1 cellular context compared by ENCODE assay signal in genomic region chr20:50192364-50193168, GRCh38.
TF ChIP-seq lines count a peak whose summit lies in the region.

No MANE protein-coding gene starts in this region.

TF ChIP-seq in HEK293, 187 proteins besides CTCF, POLR2A, EP300 and RAD21 (continued from another document and continues in another):
- TF ChIP-seq ZSCAN5A (tag by site-specific recombination; IDR thresholded peaks at IDR 0.05) (no peak), HIC1 (tag by site-specific recombination; IDR thresholded peaks at IDR 0.05) (no peak), ZNF530 (tag by site-specific recombination; IDR thresholded peaks at IDR 0.05; ENCODE audit: low read depth) (no peak), ZNF555 (tag by site-specific recombination; conservative IDR thresholded peaks at IDR 0.05) (no peak), ZNF600 (tag by site-specific recombination; IDR thresholded peaks at IDR 0.05) (no peak), ZNF155 (tag by site-specific recombination; IDR thresholded peaks at IDR 0.05) (no peak), ZNF658 (tag by site-specific recombination; IDR thresholded peaks at IDR 0.05) (no peak), ZNF544 (tag by site-specific recombination; IDR thresholded peaks at IDR 0.05) (no peak), ZNF175 (tag by site-specific recombination; IDR thresholded peaks at IDR 0.05) (no peak), ZNF660 (tag by site-specific recombination; IDR thresholded peaks at IDR 0.05) (peak; percentile 42; the same call in 1 of the 2 replicates), TRIM28 (IDR thresholded peaks at IDR 0.05; ENCODE audit: borderline replicate concordance, low read length) (no peak), ZNF202 (tag by site-specific recombination; IDR thresholded peaks at IDR 0.05; ENCODE audit: borderline replicate concordance) (no peak), KLF7 (tag by site-specific recombination; IDR thresholded peaks at IDR 0.05; ENCODE audit: borderline replicate concordance) (no peak), ZFHX2 (tag by site-specific recombination; conservative IDR thresholded peaks at IDR 0.05) (peak; percentile 92), SCRT1 (tag by site-specific recombination; IDR thresholded peaks at IDR 0.05; ENCODE audit: borderline replicate concordance) (peak; percentile 52; the same call in 1 of the 2 replicates), SALL2 (tag by site-specific recombination; IDR thresholded peaks at IDR 0.05; ENCODE audit: borderline replicate concordance) (no peak), PRDM2 (tag by site-specific recombination; IDR thresholded peaks at IDR 0.05; ENCODE audit: borderline replicate concordance) (no peak), ZNF548 (tag by site-specific recombination; IDR thresholded peaks at IDR 0.05) (no peak), FEZF1 (tag by site-specific recombination; IDR thresholded peaks at IDR 0.05) (no peak), ZNF501 (tag by site-specific recombination; IDR thresholded peaks at IDR 0.05) (no peak), AEBP2 (tag by site-specific recombination; IDR thresholded peaks at IDR 0.05; ENCODE audit: borderline replicate concordance) (no peak), ZSCAN30 (tag by site-specific recombination; IDR thresholded peaks at IDR 0.05) (peak; percentile 64; the same call in 1 of the 2 replicates), ZNF274 (IDR thresholded peaks at IDR 0.05; ENCODE audit: low read length) (no peak), ZNF274 (tag by site-specific recombination; IDR thresholded peaks at IDR 0.05; ENCODE audit: borderline replicate concordance) (no peak), ZNF623 (tag by site-specific recombination; IDR thresholded peaks at IDR 0.05) (no peak; the same call in 1 of the 2 replicates), ZNF654 (tag by site-specific recombination; IDR thresholded peaks at IDR 0.05; ENCODE audit: low read depth) (no peak), ZNF510 (tag by site-specific recombination; IDR thresholded peaks at IDR 0.05; ENCODE audit: insufficient replicate concordance) (no peak), ZXDB (tag by site-specific recombination; IDR thresholded peaks at IDR 0.05) (peak; percentile 15), TCF7L2 (IDR thresholded peaks at IDR 0.05; ENCODE audit: borderline replicate concordance, low read depth, low read length) (no peak), ZNF23 (tag by site-specific recombination; IDR thresholded peaks at IDR 0.05; ENCODE audit: borderline replicate concordance) (no peak), EGR2 (tag by site-specific recombination; IDR thresholded peaks at IDR 0.05; ENCODE audit: low read depth) (peak; percentile 93), ZBTB1 (tag by site-specific recombination; IDR thresholded peaks at IDR 0.05) (no peak), SP2 (tag by site-specific recombination; IDR thresholded peaks at IDR 0.05) (peak; percentile 29), ZNF391 (tag by site-specific recombination; IDR thresholded peaks at IDR 0.05; ENCODE audit: borderline replicate concordance, low read depth) (no peak), ZNF664 (tag by site-specific recombination; IDR thresholded peaks at IDR 0.05) (0 out of 2 replicates have a peak, but pooled peaks have one; percentile 36), ZNF133 (tag by site-specific recombination; IDR thresholded peaks at IDR 0.05) (no peak), KLF10 (tag by site-specific recombination; IDR thresholded peaks at IDR 0.05) (peak; percentile 63), ZNF585B (tag by site-specific recombination; IDR thresholded peaks at IDR 0.05) (no peak), ZNF132 (tag by site-specific recombination; IDR thresholded peaks at IDR 0.05; ENCODE audit: borderline replicate concordance) (no peak)
- TF ChIP-seq, protein P1, sequence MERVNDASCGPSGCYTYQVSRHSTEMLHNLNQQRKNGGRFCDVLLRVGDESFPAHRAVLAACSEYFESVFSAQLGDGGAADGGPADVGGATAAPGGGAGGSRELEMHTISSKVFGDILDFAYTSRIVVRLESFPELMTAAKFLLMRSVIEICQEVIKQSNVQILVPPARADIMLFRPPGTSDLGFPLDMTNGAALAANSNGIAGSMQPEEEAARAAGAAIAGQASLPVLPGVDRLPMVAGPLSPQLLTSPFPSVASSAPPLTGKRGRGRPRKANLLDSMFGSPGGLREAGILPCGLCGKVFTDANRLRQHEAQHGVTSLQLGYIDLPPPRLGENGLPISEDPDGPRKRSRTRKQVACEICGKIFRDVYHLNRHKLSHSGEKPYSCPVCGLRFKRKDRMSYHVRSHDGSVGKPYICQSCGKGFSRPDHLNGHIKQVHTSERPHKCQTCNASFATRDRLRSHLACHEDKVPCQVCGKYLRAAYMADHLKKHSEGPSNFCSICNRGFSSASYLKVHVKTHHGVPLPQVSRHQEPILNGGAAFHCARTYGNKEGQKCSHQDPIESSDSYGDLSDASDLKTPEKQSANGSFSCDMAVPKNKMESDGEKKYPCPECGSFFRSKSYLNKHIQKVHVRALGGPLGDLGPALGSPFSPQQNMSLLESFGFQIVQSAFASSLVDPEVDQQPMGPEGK (tag by site-specific recombination; IDR thresholded peaks at IDR 0.05): peak; percentile 36
- TF ChIP-seq, protein P2, sequence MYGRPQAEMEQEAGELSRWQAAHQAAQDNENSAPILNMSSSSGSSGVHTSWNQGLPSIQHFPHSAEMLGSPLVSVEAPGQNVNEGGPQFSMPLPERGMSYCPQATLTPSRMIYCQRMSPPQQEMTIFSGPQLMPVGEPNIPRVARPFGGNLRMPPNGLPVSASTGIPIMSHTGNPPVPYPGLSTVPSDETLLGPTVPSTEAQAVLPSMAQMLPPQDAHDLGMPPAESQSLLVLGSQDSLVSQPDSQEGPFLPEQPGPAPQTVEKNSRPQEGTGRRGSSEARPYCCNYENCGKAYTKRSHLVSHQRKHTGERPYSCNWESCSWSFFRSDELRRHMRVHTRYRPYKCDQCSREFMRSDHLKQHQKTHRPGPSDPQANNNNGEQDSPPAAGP (tag by site-specific recombination; IDR thresholded peaks at IDR 0.05): peak; percentile 60
- TF ChIP-seq, protein P3, sequence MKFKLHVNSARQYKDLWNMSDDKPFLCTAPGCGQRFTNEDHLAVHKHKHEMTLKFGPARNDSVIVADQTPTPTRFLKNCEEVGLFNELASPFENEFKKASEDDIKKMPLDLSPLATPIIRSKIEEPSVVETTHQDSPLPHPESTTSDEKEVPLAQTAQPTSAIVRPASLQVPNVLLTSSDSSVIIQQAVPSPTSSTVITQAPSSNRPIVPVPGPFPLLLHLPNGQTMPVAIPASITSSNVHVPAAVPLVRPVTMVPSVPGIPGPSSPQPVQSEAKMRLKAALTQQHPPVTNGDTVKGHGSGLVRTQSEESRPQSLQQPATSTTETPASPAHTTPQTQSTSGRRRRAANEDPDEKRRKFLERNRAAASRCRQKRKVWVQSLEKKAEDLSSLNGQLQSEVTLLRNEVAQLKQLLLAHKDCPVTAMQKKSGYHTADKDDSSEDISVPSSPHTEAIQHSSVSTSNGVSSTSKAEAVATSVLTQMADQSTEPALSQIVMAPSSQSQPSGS (tag by site-specific recombination; IDR thresholded peaks at IDR 0.05; ENCODE audit: low read depth): peak; percentile 84
- TF ChIP-seq, protein P4, sequence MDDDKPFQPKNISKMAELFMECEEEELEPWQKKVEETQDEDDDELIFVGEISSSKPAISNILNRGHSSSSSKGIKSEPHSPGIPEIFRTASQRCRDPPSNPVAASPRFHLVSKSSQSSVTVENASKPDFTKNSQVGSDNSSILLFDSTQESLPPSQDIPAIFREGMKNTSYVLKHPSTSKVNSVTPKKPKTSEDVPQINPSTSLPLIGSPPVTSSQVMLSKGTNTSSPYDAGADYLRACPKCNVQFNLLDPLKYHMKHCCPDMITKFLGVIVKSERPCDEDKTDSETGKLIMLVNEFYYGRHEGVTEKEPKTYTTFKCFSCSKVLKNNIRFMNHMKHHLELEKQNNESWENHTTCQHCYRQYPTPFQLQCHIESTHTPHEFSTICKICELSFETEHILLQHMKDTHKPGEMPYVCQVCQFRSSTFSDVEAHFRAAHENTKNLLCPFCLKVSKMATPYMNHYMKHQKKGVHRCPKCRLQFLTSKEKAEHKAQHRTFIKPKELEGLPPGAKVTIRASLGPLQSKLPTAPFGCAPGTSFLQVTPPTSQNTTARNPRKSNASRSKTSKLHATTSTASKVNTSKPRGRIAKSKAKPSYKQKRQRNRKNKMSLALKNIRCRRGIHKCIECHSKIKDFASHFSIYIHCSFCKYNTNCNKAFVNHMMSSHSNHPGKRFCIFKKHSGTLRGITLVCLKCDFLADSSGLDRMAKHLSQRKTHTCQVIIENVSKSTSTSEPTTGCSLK (tag by site-specific recombination; IDR thresholded peaks at IDR 0.05): no peak
- TF ChIP-seq, protein P5, sequence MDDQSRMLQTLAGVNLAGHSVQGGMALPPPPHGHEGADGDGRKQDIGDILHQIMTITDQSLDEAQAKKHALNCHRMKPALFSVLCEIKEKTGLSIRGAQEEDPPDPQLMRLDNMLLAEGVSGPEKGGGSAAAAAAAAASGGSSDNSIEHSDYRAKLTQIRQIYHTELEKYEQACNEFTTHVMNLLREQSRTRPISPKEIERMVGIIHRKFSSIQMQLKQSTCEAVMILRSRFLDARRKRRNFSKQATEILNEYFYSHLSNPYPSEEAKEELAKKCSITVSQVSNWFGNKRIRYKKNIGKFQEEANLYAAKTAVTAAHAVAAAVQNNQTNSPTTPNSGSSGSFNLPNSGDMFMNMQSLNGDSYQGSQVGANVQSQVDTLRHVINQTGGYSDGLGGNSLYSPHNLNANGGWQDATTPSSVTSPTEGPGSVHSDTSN (CRISPR knock-in tag; IDR thresholded peaks at IDR 0.05): no peak
